In genomic region chr9:92534199-92535159, GRCh38 we compare ENCODE assay signal across 13 cellular contexts. TPM values are rescaled to one million over a fixed set of nuclear protein-coding genes. Genes with fewer than 3 reads are reported as not detected.
DNase-seq lines count a peak whose midpoint lies in the region; ATAC-seq and TF ChIP-seq lines count a peak whose summit lies in the region.
"Had no signal": no experiment of that assay in that cellular context is flagged by ENCODE, and none has a peak within 500 bp of the region (broad histone marks: within the 10 kb centered on the region; RNA-seq: fewer than 3 reads in every experiment).

No MANE protein-coding gene starts in this region.

- H3K36me3 Mint-ChIP-seq in CD4-positive, CD25-positive, alpha-beta regulatory T cell: no peaks in the 10 kb centered on the region
- peaks cover 9% of the 10 kb centered on the region for H3K36me3 Mint-ChIP-seq in nephron (ENCODE audit: low read depth)

- peaks cover 2 to 11% (median 4%) of the 10 kb centered on the region in 4 donors for H3K4me1 Mint-ChIP-seq in CD4-positive, CD25-positive, alpha-beta regulatory T cell
- H3K4me1 Mint-ChIP-seq in nephron: peaks cover 14% of the 10 kb centered on the region

- H3K27ac ChIP-seq in CD4-positive, CD25-positive, alpha-beta regulatory T cell (ENCODE audit: insufficient read depth, low read length, poor library complexity, severe bottlenecking): no peak overlapping the region
- peak overlapping the region; percentile 72 for H3K27ac ChIP-seq in ascending aorta

- no peak for ATAC-seq in CD4-positive, CD25-positive, alpha-beta regulatory T cell (ENCODE audit: low read depth in 2 of 2)
- ATAC-seq in HG02852 (IDR thresholded peaks at IDR 0.05; ENCODE audit: unreplicated experiment) (peak; percentile 59), HG03571 (IDR thresholded peaks at IDR 0.05; ENCODE audit: unreplicated experiment) (no peak)

- intact Hi-C loops in ascending aorta (cut with DNase I): loop anchor here (2.0 to 5.0 kb wide), 4 partner anchors 28 to 127 kb away; no protein-coding TSS in a partner anchor

- H3K36me3 ChIP-seq in CD4-positive, CD25-positive, alpha-beta regulatory T cell (ENCODE audit: control insufficient read depth, insufficient read depth, low read length): no peaks in the 10 kb centered on the region
- no peaks in the 10 kb centered on the region for H3K36me3 ChIP-seq in ascending aorta

- DNase-seq in CD4-positive, CD25-positive, alpha-beta regulatory T cell: peak in 1 of 3 donors; percentile 21
- DNase-seq in ascending aorta (ENCODE audit: low spot score in 2 of 2) (no peak), dedifferentiated amniotic fluid mesenchymal stem cell (ENCODE audit: extremely low spot score) (no peak)
- DNase-seq in activated CD4-positive, alpha-beta T cell treated with anti-CD3 and anti-CD28 coated beads, Interleukin-2, amount 50 U/mL, for 1 hour: no peak
- DNase-seq in stimulated activated CD4-positive, alpha-beta T cell treated with anti-CD3 and anti-CD28 coated beads, Interleukin-1b, Interleukin-23, amount 100 ng/mL, for 48 hours: no peak
- DNase-seq: DMS153, KBM-7, naive B cell had no signal

- peaks cover 4% of the 10 kb centered on the region for H3K27me3 Mint-ChIP-seq in CD4-positive, CD25-positive, alpha-beta regulatory T cell
- H3K27me3 Mint-ChIP-seq in nephron (ENCODE audit: low read depth): no peaks in the 10 kb centered on the region
- H3K27me3 Mint-ChIP-seq: naive B cell had no signal

- no peaks in the 10 kb centered on the region for H3K9me3 ChIP-seq in CD4-positive, CD25-positive, alpha-beta regulatory T cell (ENCODE audit: control insufficient read depth in 2 of 2, low read length in 2 of 2)
- peaks cover 3 to 29% of the 10 kb centered on the region in 2 donors for H3K9me3 ChIP-seq in ascending aorta

- no peaks in the 10 kb centered on the region for H3K27me3 ChIP-seq in CD4-positive, CD25-positive, alpha-beta regulatory T cell (ENCODE audit: control insufficient read depth, insufficient read depth, low read length)
- H3K27me3 ChIP-seq in ascending aorta: no peaks in the 10 kb centered on the region

- H3K4me3 Mint-ChIP-seq in CD4-positive, CD25-positive, alpha-beta regulatory T cell: no peak overlapping the region
- H3K4me3 Mint-ChIP-seq in nephron: peak overlapping the region in 2 of 3 experiments; percentile 51 to 61
- H3K4me3 Mint-ChIP-seq: naive B cell had no signal

- peak overlapping the region in 2 of 3 donors; percentile 32 to 39 for H3K27ac Mint-ChIP-seq in CD4-positive, CD25-positive, alpha-beta regulatory T cell
- peak overlapping the region; percentile 68 to 82 (median 75) for H3K27ac Mint-ChIP-seq in nephron
- H3K27ac Mint-ChIP-seq: activated T-helper 2 cell treated with anti-CD3 and anti-CD28 coated beads, Interferon-gamma antibody, Interleukin-2, Interleukin-4, amounts not matched to agents 10 μg/mL and 5 μg/mL and 100 μg/mL, durations not matched to agents 14 hours and 24 hours and 36 hours had no signal

- TF ChIP-seq CTCF in ascending aorta (IDR thresholded peaks at IDR 0.05) (no peak), nephron (IDR thresholded peaks at IDR 0.05; ENCODE audit: unreplicated experiment in 3 of 3) (no peak)

- no peaks in the 10 kb centered on the region for H3K4me1 ChIP-seq in CD4-positive, CD25-positive, alpha-beta regulatory T cell (ENCODE audit: control insufficient read depth, insufficient read depth, low read length, poor library complexity, severe bottlenecking)
- H3K4me1 ChIP-seq in ascending aorta: peaks cover 5 to 19% of the 10 kb centered on the region in 2 donors

- no peak overlapping the region for H3K4me3 ChIP-seq in CD4-positive, CD25-positive, alpha-beta regulatory T cell (ENCODE audit: low read depth, low read length)
- H3K4me3 ChIP-seq in ascending aorta: peak overlapping the region; percentile 55 to 56

- peaks cover 0 to 5% (median 1%) of the 10 kb centered on the region in 7 donors for H3K9me3 Mint-ChIP-seq in CD4-positive, CD25-positive, alpha-beta regulatory T cell
- H3K9me3 Mint-ChIP-seq in nephron: peaks cover 19% of the 10 kb centered on the region
- H3K9me3 Mint-ChIP-seq: activated T-helper 2 cell treated with anti-CD3 and anti-CD28 coated beads, Interferon-gamma antibody, Interleukin-2, Interleukin-4, amounts not matched to agents 10 μg/mL and 5 μg/mL and 100 μg/mL, durations not matched to agents 14 hours and 24 hours and 36 hours had no signal

RNA-seq across cellular contexts. Expression of gene ECM2, which starts 1.3 kb away (rescaled TPM):
- total RNA-seq in CD4-positive, CD25-positive, alpha-beta regulatory T cell: not detected
- not detected for polyA plus RNA-seq in CD4-positive, CD25-positive, alpha-beta regulatory T cell
- 20.1 TPM for total RNA-seq in ascending aorta
- total RNA-seq: activated T-helper 2 cell treated with anti-CD3 and anti-CD28 coated beads, Interferon-gamma antibody, Interleukin-2, Interleukin-4, amounts not matched to agents 10 μg/mL and 5 μg/mL and 100 μg/mL, durations not matched to agents 14 hours and 24 hours and 36 hours; epithelial cell of proximal tubule had no signal

RNA-seq across cellular contexts. Expression of gene ASPN, which starts 52.2 kb away (rescaled TPM):
- total RNA-seq in CD4-positive, CD25-positive, alpha-beta regulatory T cell: not detected
- not detected for polyA plus RNA-seq in CD4-positive, CD25-positive, alpha-beta regulatory T cell
- 43.5 TPM for total RNA-seq in ascending aorta
- total RNA-seq: activated T-helper 2 cell treated with anti-CD3 and anti-CD28 coated beads, Interferon-gamma antibody, Interleukin-2, Interleukin-4, amounts not matched to agents 10 μg/mL and 5 μg/mL and 100 μg/mL, durations not matched to agents 14 hours and 24 hours and 36 hours; epithelial cell of proximal tubule had no signal

Comparison
In these comparisons a context has a peak if more than half of its experiments do, and no peak if none do; other contexts are left out.
1. H3K4me3 Mint-ChIP-seq: peak in nephron (2 of 3); none in CD4-positive, CD25-positive, alpha-beta regulatory T cell (0 of 4).
2. RNA of gene ECM2, which starts 1.3 kb away (total RNA-seq): 20.1 TPM in ascending aorta (single experiment); not detected in CD4-positive, CD25-positive, alpha-beta regulatory T cell (single experiment); every median in the first group is over 10 times any median in the second.
3. RNA of gene ASPN, which starts 52.2 kb away (total RNA-seq): 43.5 TPM in ascending aorta (single experiment); not detected in CD4-positive, CD25-positive, alpha-beta regulatory T cell (single experiment); every median in the first group is over 10 times any median in the second.